ENCODE assay signal across 19 cellular contexts in genomic region chr15:96626936-96627577, GRCh38.
DNase-seq lines count a peak whose midpoint lies in the region; ATAC-seq and TF ChIP-seq lines count a peak whose summit lies in the region.
"Had no signal": no experiment of that assay in that cellular context is flagged by ENCODE, and none has a peak within 500 bp of the region (broad histone marks: within the 10 kb centered on the region; RNA-seq: fewer than 3 reads in every experiment).

No MANE protein-coding gene starts in this region.

- H3K27ac ChIP-seq in rectal smooth muscle tissue (ENCODE audit: low read depth, low read length), result peak overlapping the region; percentile 8
- H3K27ac ChIP-seq: BLaER1 treated with 17β-estradiol and CSF1 and Interleukin-3, amounts not matched to agents 10 nM and 100 nM; brain microvascular endothelial cell; colonic mucosa had no signal

- H3K9me2 ChIP-seq in Loucy (replicated peaks; ENCODE audit: low read depth, low read length), result no peaks in the 10 kb centered on the region

- TF ChIP-seq CTCF in Loucy (conservative IDR thresholded peaks at IDR 0.05; ENCODE audit: low read length), result no peak

- no peaks in the 10 kb centered on the region for H3F3A ChIP-seq in Loucy (ENCODE audit: low read depth)

- H3K9me3 ChIP-seq in Loucy (ENCODE audit: insufficient read depth, low read depth, low read length), result no peaks in the 10 kb centered on the region
- H3K9me3 ChIP-seq: BLaER1 treated with 17β-estradiol and CSF1 and Interleukin-3, amounts not matched to agents 10 nM and 100 nM; colonic mucosa had no signal

- peak; percentile 47 for DNase-seq in ecto neural progenitor cell (ENCODE audit: low spot score)
- DNase-seq in left kidney (ENCODE audit: low read depth, low spot score), result peak; percentile 56
- DNase-seq in KBM-7, result no peak
- DNase-seq: activated CD4-positive, alpha-beta memory T cell treated with anti-CD3 and anti-CD28 coated beads for 36 hours; activated effector memory CD4-positive, alpha-beta T cell treated with Interleukin-2 at 50 U/mL for 16 hours; brain microvascular endothelial cell; colonic mucosa; IMR-90; NCI-H1417 treated with DMSO at 0.1 percent for 48 hours; NCI-H510A; stimulated activated naive CD8-positive, alpha-beta T cell treated with anti-CD3 and anti-CD28 coated beads, Interleukin-15, amount 100 ng/mL, for 72 hours; T1000 had no signal

- H3K4me1 ChIP-seq in Loucy (ENCODE audit: insufficient read depth, low read length, poor library complexity, severe bottlenecking), result no peaks in the 10 kb centered on the region
- peaks cover 3% of the 10 kb centered on the region for H3K4me1 ChIP-seq in rectal smooth muscle tissue (ENCODE audit: control insufficient read depth, insufficient read depth, low read length)
- H3K4me1 ChIP-seq: BLaER1 treated with 17β-estradiol and CSF1 and Interleukin-3, amounts not matched to agents 10 nM and 100 nM; colonic mucosa had no signal

- H3K36me3 ChIP-seq in Loucy (ENCODE audit: insufficient read depth, low read length), result no peaks in the 10 kb centered on the region
- no peaks in the 10 kb centered on the region for H3K36me3 ChIP-seq in rectal smooth muscle tissue (ENCODE audit: control insufficient read depth, insufficient read depth, low read length)
- H3K36me3 ChIP-seq: BLaER1 treated with 17β-estradiol and CSF1 and Interleukin-3, amounts not matched to agents 10 nM and 100 nM; brain microvascular endothelial cell; colonic mucosa had no signal

- H3K27me3 ChIP-seq in Loucy (ENCODE audit: insufficient read depth, low read length, poor library complexity, severe bottlenecking) (no peaks in the 10 kb centered on the region), rectal smooth muscle tissue (ENCODE audit: control insufficient read depth, insufficient read depth, low read length) (no peaks in the 10 kb centered on the region)
- H3K27me3 ChIP-seq: BLaER1 treated with 17β-estradiol and CSF1 and Interleukin-3, amounts not matched to agents 10 nM and 100 nM; brain microvascular endothelial cell; colonic mucosa had no signal

- no peak overlapping the region for H3K4me2 ChIP-seq in Loucy (ENCODE audit: low read depth, low read length, poor library complexity, severe bottlenecking)
- H3K4me2 ChIP-seq: BLaER1 treated with 17β-estradiol and CSF1 and Interleukin-3, amounts not matched to agents 10 nM and 100 nM had no signal

- no peak overlapping the region for H3K9ac ChIP-seq in Loucy (ENCODE audit: low read depth, low read length, poor library complexity, severe bottlenecking)
- H3K9ac ChIP-seq in rectal smooth muscle tissue (ENCODE audit: low read length), result no peak overlapping the region
- H3K9ac ChIP-seq: BLaER1 treated with 17β-estradiol and CSF1 and Interleukin-3, amounts not matched to agents 10 nM and 100 nM had no signal

- H2AFZ ChIP-seq in Loucy (ENCODE audit: low read length), result 0 out of 2 replicates have a peak overlapping the region, but pooled peaks have one; percentile 10

- in situ Hi-C loops in KBM-7 (cut with MboI; ENCODE audit: low pct_unique_long_range_greater_than_20kb, low sequenced_read_pairs), result no loop called here

- H4K20me1 ChIP-seq in Loucy (ENCODE audit: insufficient read depth, low read length, poor library complexity, severe bottlenecking), result no peaks in the 10 kb centered on the region
- H4K20me1 ChIP-seq: BLaER1 treated with 17β-estradiol and CSF1 and Interleukin-3, amounts not matched to agents 10 nM and 100 nM had no signal

- ATAC-seq in HG02981 (IDR thresholded peaks at IDR 0.05; ENCODE audit: unreplicated experiment) (no peak), HG03175 (IDR thresholded peaks at IDR 0.05; ENCODE audit: unreplicated experiment) (no peak), HG03460 (IDR thresholded peaks at IDR 0.05; ENCODE audit: unreplicated experiment) (no peak)
- ATAC-seq: left lobe of liver; stimulated activated naive CD8-positive, alpha-beta T cell treated with anti-CD3 and anti-CD28 coated beads, Interleukin-15, amount 100 ng/mL, for 72 hours had no signal

- H3K79me2 ChIP-seq in Loucy (ENCODE audit: insufficient read depth, low read length), result no peaks in the 10 kb centered on the region

- H3K4me3 ChIP-seq in Loucy (ENCODE audit: low read length, poor library complexity, severe bottlenecking) (no peak overlapping the region), rectal smooth muscle tissue (ENCODE audit: low read length) (no peak overlapping the region)
- H3K4me3 ChIP-seq: BLaER1 treated with 17β-estradiol and CSF1 and Interleukin-3, amounts not matched to agents 10 nM and 100 nM; colonic mucosa had no signal
